Comparison of ENCODE assay signal across 29 cellular contexts in the genomic region with DNA sequence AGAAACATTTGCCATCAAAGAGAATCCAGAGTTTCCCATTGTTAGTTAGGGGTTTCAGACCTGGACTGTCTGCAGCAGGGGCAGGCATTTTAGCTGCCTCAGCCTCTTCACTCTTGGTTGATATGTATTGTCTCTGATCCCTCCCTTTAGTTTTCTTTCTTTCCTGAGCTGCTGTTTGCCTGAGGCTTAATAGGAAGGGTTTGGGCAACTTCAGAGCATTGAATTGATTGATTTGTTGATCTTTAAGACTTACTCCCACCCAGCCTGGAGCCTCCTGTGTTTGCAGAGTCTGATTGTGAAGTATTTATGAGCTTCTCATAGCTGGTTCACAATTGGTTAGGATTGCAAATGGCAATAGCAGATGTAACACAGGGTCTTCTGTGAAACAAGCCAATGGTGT.
"Had no signal": no experiment of that assay in that cellular context is flagged by ENCODE, and none has a peak within 500 bp of the region (broad histone marks: within the 10 kb centered on the region; RNA-seq: fewer than 3 reads in every experiment).

No MANE protein-coding gene starts in this region.

- H3K79me2 ChIP-seq: hepatocyte had no signal

- H3K9me3 Mint-ChIP-seq: stimulated activated naive CD8-positive, alpha-beta T cell treated with anti-CD3 and anti-CD28 coated beads, Interleukin-15, amount 100 ng/mL, for 72 hours had no signal

- H3K4me3 ChIP-seq: body of pancreas, colonic mucosa, gastrocnemius medialis, hepatocyte, lower lobe of right lung, mucosa of descending colon, ovary, right lobe of liver, upper lobe of left lung, vagina had no signal

- H3K36me3 Mint-ChIP-seq: activated naive CD8-positive, alpha-beta T cell; natural killer cell treated with Interleukin-12 subunit alpha and Interleukin-12 subunit beta and Interleukin-15 and Interleukin-18, amount 100 ng/mL, for 72 hours had no signal

- H3K36me3 ChIP-seq: colonic mucosa, gastrocnemius medialis, lower lobe of right lung, ovary, right lobe of liver, upper lobe of left lung, vagina had no signal

- DNase-seq: activated CD4-positive, alpha-beta T cell treated with anti-CD3 and anti-CD28 coated beads for 4 hours; activated CD4-positive, alpha-beta T cell treated with anti-CD3 and anti-CD28 coated beads, Interleukin-2, amount 50 U/mL, for 4 hours; activated effector memory CD4-positive, alpha-beta T cell treated with Interleukin-2 at 50 U/mL for 16 hours; activated naive CD4-positive, alpha-beta T cell treated with Interleukin-2 at 50 U/mL for 16 hours; activated T-cell treated with anti-CD3 and anti-CD28 coated beads for 4 hours; aorta; body of pancreas; cerebellar nuclear complex; colonic mucosa; effector memory CD4-positive, alpha-beta T cell; erythroblast; gastrocnemius medialis; glutamatergic neuron; kidney; lower lobe of right lung; mesenchymal stem cell; mucosa of descending colon; ovary; right lobe of liver; stimulated activated CD4-positive, alpha-beta T cell treated with anti-CD3 and anti-CD28 coated beads, Interleukin-2, amount 100 ng/mL, for 48 hours; stimulated activated naive CD8-positive, alpha-beta T cell treated with anti-CD3 and anti-CD28 coated beads, Interleukin-15, amount 100 ng/mL, for 72 hours; substantia nigra; upper lobe of left lung had no signal

- H3K4me1 Mint-ChIP-seq: stimulated activated naive CD8-positive, alpha-beta T cell treated with anti-CD3 and anti-CD28 coated beads, Interleukin-15, amount 100 ng/mL, for 72 hours had no signal

- H3K9me3 ChIP-seq: body of pancreas, colonic mucosa, gastrocnemius medialis, lower lobe of right lung, mucosa of descending colon, ovary, right lobe of liver, upper lobe of left lung, vagina had no signal

- H3K4me1 ChIP-seq: body of pancreas, colonic mucosa, gastrocnemius medialis, lower lobe of right lung, right lobe of liver, upper lobe of left lung, vagina had no signal

- H3K27me3 ChIP-seq: body of pancreas, colonic mucosa, gastrocnemius medialis, hepatocyte, ovary, right lobe of liver, upper lobe of left lung, vagina had no signal

- H3K27me3 Mint-ChIP-seq: activated naive CD8-positive, alpha-beta T cell; natural killer cell treated with Interleukin-12 subunit alpha and Interleukin-12 subunit beta and Interleukin-15 and Interleukin-18, amount 100 ng/mL, for 72 hours; progenitor cell of endocrine pancreas; stimulated activated naive CD8-positive, alpha-beta T cell treated with anti-CD3 and anti-CD28 coated beads, Interleukin-15, amount 100 ng/mL, for 72 hours had no signal

- H3K27ac ChIP-seq: body of pancreas, colonic mucosa, gastrocnemius medialis, hepatocyte, lower lobe of right lung, ovary, right lobe of liver, upper lobe of left lung, vagina, VCaP had no signal

- H2AFZ ChIP-seq: hepatocyte had no signal

- H3K4me3 Mint-ChIP-seq: activated naive CD8-positive, alpha-beta T cell; natural killer cell treated with Interleukin-12 subunit alpha and Interleukin-12 subunit beta and Interleukin-15 and Interleukin-18, amount 100 ng/mL, for 72 hours; stimulated activated naive CD8-positive, alpha-beta T cell treated with anti-CD3 and anti-CD28 coated beads, Interleukin-15, amount 100 ng/mL, for 72 hours had no signal

- H3K4me2 ChIP-seq: hepatocyte had no signal

- H3K27ac Mint-ChIP-seq: activated naive CD8-positive, alpha-beta T cell; natural killer cell treated with Interleukin-12 subunit alpha and Interleukin-12 subunit beta and Interleukin-15 and Interleukin-18, amount 100 ng/mL, for 72 hours; stimulated activated naive CD8-positive, alpha-beta T cell treated with anti-CD3 and anti-CD28 coated beads, Interleukin-15, amount 100 ng/mL, for 72 hours had no signal
